ENCODE assay signal across 22 cellular contexts in the genomic region with DNA sequence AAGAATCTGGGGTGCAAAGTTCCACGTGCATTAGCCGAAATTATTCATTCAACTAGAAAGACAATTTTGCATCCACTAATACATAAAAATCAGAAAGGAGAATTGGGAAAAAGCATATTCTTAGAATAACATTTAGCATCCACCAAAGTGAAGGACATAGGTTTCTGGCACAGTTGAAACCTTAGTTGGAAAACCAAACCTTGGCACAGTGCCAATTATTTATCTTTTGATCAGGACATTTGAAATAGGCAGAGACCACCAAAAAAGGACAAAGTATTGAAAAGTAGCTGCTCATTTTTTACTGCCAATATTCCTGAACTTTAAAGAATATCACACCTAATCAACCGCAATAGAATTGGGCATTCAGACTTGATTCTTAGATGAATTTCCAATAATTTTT.
"Had no signal": no experiment of that assay in that cellular context is flagged by ENCODE, and none has a peak within 500 bp of the region (broad histone marks: within the 10 kb centered on the region; RNA-seq: fewer than 3 reads in every experiment).

No MANE protein-coding gene starts in this region.

- H3K27ac ChIP-seq: SK-N-MC had no signal

- H3K4me3 ChIP-seq: SK-N-MC had no signal

- DNase-seq: activated CD4-positive, alpha-beta T cell treated with anti-CD3 and anti-CD28 coated beads for 4 hours; activated CD8-positive, alpha-beta memory T cell treated with anti-CD3 and anti-CD28 coated beads, Interleukin-2, amount 50 U/mL, for 4 hours; activated CD8-positive, alpha-beta T cell treated with anti-CD3 and anti-CD28 coated beads for 36 hours; activated T-cell treated with anti-CD3 and anti-CD28 coated beads, Interleukin-2, amount 50 U/mL, for 72 hours; amygdala; Kasumi-1; NCI-H1048; NCI-H146; NCI-H187 treated with DMSO at 0.1 percent for 48 hours; NCI-H2081 treated with DMSO at 0.1 percent for 48 hours; NCI-H2171; NCI-H2227 treated with DMSO at 0.1 percent for 48 hours; NCI-H446 treated with DMSO at 0.1 percent for 48 hours; NCI-H524 treated with DMSO at 0.1 percent for 48 hours; NCI-H748 treated with DMSO at 0.1 percent for 48 hours; RPMI8226; SW 1271 had no signal

- ATAC-seq: activated CD4-positive, CD25-positive, alpha-beta regulatory T cell treated with anti-CD3 and anti-CD28 coated beads, Interleukin-2, amount 50 U/mL, for 24 hours; activated CD8-positive, alpha-beta T cell treated with anti-CD3 and anti-CD28 coated beads for 36 hours; activated naive CD4-positive, alpha-beta T cell treated with anti-CD3 and anti-CD28 coated beads, Interleukin-2, amount 50 U/mL, for 72 hours; activated T-cell treated with anti-CD3 and anti-CD28 coated beads, Interleukin-2, amount 50 U/mL, for 72 hours; Right ventricle myocardium inferior had no signal

- FAIRE-seq: astrocyte had no signal
